Comparison of ENCODE assay signal across 12 cellular contexts in the genomic region with DNA sequence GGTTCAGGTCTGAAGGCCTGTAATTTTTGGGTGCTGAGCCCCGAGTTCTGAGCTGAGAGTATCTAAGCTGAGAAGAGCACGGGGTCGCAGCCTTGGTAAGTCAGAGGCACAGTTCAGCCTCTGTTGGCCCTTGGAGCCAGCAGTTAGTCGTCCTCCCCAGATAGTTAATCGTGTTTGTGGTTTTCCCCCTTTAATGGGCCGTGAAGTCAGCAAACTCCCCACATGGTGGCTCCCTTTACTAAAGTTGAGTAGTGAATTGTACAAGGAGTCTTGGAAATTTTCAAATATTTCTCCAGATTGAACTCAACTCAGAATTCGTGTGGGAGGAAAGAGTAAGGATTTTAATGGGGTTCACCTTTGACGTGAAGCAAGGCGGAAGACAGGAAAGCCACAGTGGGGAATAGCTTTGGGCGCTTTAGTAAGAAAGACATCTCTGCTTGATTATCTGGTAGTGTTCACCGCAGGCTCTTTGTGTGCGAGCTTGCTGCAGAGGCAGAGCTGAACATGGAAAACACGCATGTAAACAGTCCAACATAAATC. TPM values are rescaled to one million over a fixed set of nuclear protein-coding genes. Genes with fewer than 3 reads are reported as not detected.
DNase-seq lines count a peak whose midpoint lies in the region; ATAC-seq and TF ChIP-seq lines count a peak whose summit lies in the region.
"Had no signal": no experiment of that assay in that cellular context is flagged by ENCODE, and none has a peak within 500 bp of the region (broad histone marks: within the 10 kb centered on the region; RNA-seq: fewer than 3 reads in every experiment).

No MANE protein-coding gene starts in this region.

- no peak overlapping the region for H3K4me3 ChIP-seq in astrocyte of the spinal cord (ENCODE audit: low read depth, low read length)
- H3K4me3 ChIP-seq: colonic mucosa, psoas muscle had no signal

- no peak overlapping the region for H3K27ac ChIP-seq in foreskin keratinocyte
- H3K27ac ChIP-seq: colonic mucosa, psoas muscle had no signal

- no peaks in the 10 kb centered on the region for H3K4me1 ChIP-seq in foreskin keratinocyte
- H3K4me1 ChIP-seq: colonic mucosa had no signal

- ATAC-seq in foreskin keratinocyte = no peak
- ATAC-seq in HG02642 (IDR thresholded peaks at IDR 0.05; ENCODE audit: poor library complexity, unreplicated experiment) = no peak
- ATAC-seq: psoas muscle had no signal

- in situ Hi-C loops in astrocyte of the spinal cord (cut with HindIII; ENCODE audit: low sequenced_read_pairs) = no loop called here

- peak; percentile 43 for DNase-seq in DMS153 (lab: John Stamatoyannopoulos, UW)
- no peak for DNase-seq in DMS153 treated with DMSO at 0.1 percent for 48 hours (lab: John Stamatoyannopoulos, UW; ENCODE audit: unreplicated experiment)
- DNase-seq in NCI-H2171 treated with DMSO at 0.1 percent for 48 hours (lab: John Stamatoyannopoulos, UW) = peak; percentile 39
- no peak for DNase-seq in astrocyte of the spinal cord (ENCODE audit: low read depth, low spot score)
- peak; percentile 51 for DNase-seq in retina
- DNase-seq in NCI-H1436 (lab: John Stamatoyannopoulos, UW) = no peak
- no peak for DNase-seq in foreskin keratinocyte
- DNase-seq: activated CD8-positive, alpha-beta memory T cell treated with anti-CD3 and anti-CD28 coated beads, Interleukin-2, amount 50 U/mL, for 4 hours; colonic mucosa; KBM-7; psoas muscle had no signal

- peak; percentile 20 for TF ChIP-seq CTCF in astrocyte of the spinal cord (IDR thresholded peaks at IDR 0.05; ENCODE audit: low read depth, low read length)
- TF ChIP-seq CTCF in foreskin keratinocyte (conservative IDR thresholded peaks at IDR 0.05) = no peak

- peaks cover 53% of the 10 kb centered on the region for H3K27me3 ChIP-seq in foreskin keratinocyte

RNA-seq across cellular contexts. Expression of gene ADCYAP1, which starts 2.4 kb away (rescaled TPM):
- not detected in 2 replicates for total RNA-seq in foreskin keratinocyte
- polyA plus RNA-seq in foreskin keratinocyte = not detected in 2 replicates

Comparison
In these comparisons a context has a peak if more than half of its experiments do, and no peak if none do; other contexts are left out.
1. DNase-seq: peak in DMS153 (single experiment), NCI-H2171 treated with DMSO at 0.1 percent for 48 hours (single experiment) and retina (single experiment); none in DMS153 treated with DMSO at 0.1 percent for 48 hours (single experiment), astrocyte of the spinal cord (single experiment), NCI-H1436 (single experiment) and foreskin keratinocyte (0 of 2).